Comparison of ENCODE assay signal across 1 cellular context in the genomic region with DNA sequence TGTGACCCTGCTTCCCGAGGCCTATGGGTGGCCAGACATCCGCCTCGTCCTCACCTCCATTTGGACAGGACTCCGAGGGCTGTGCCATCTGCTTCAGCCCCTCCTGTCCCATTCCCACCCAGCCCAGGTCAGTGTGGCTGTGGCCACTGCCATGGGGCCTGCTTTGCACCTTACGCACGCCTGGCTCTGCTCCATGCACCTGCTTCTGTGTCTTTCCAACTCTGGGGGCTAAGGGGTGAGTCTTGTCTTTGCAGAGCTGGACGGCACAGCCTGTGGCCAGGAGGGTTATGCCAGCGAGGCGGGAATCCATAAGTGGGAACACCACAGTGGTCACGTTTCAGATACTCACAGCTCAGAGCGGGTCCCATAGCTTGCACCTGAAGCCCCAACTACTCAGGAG.
TF ChIP-seq lines count a peak whose summit lies in the region.

No MANE protein-coding gene starts in this region.

TF ChIP-seq in K562, 482 proteins besides CTCF, POLR2A, EP300 and RAD21:
- no peak for TF ChIP-seq ZNF583 (CRISPR knock-in tag; IDR thresholded peaks at IDR 0.05)
- TF ChIP-seq NFRKB (IDR thresholded peaks at IDR 0.05; ENCODE audit: low read depth): no peak
- no peak for TF ChIP-seq ZBTB7A (IDR thresholded peaks at IDR 0.05; ENCODE audit: borderline replicate concordance, control insufficient read depth, low read depth, low read length)
- no peak for TF ChIP-seq PPARD (CRISPR knock-in tag; IDR thresholded peaks at IDR 0.05)
TF ChIP-seq in K562: peak in this region for 0.
